21 cellular contexts compared by ENCODE assay signal in genomic region chr11:1561266-1561665, GRCh38. TPM values are rescaled to one million over a fixed set of nuclear protein-coding genes. Genes with fewer than 3 reads are reported as not detected.
DNase-seq lines count a peak whose midpoint lies in the region; ATAC-seq, FAIRE-seq and TF ChIP-seq lines count a peak whose summit lies in the region.
"Had no signal": no experiment of that assay in that cellular context is flagged by ENCODE, and none has a peak within 500 bp of the region (broad histone marks: within the 10 kb centered on the region; RNA-seq: fewer than 3 reads in every experiment).

No MANE protein-coding gene starts in this region.

- FAIRE-seq in H1 (lab: Jason Lieb, UNC), result no peak
- FAIRE-seq: G401.6 had no signal

- no peak overlapping the region for H4K91ac ChIP-seq in H1 (replicated peaks; ENCODE audit: insufficient read length, low read length)

- H3K27me3 ChIP-seq in SK-N-SH (ENCODE audit: insufficient read depth) (no peaks in the 10 kb centered on the region), H1 (replicated peaks in 1 of 4; ENCODE audit: control insufficient read depth in 3 of 4, extremely low read depth in 1 of 4, insufficient read depth in 3 of 4, low read length in 3 of 4) (peaks cover 16 to 33% (median 25%) of the 10 kb centered on the region in 4 experiments), psoas muscle (ENCODE audit: insufficient read depth in 3 of 3, low read length in 2 of 3) (no peaks in the 10 kb centered on the region)

- H2BK20ac ChIP-seq in H1 (ENCODE audit: low read length), result no peak overlapping the region

- H3K9me3 ChIP-seq in SK-N-SH, result no peaks in the 10 kb centered on the region
- H3K9me3 ChIP-seq in H1 (ENCODE audit: insufficient read depth in 2 of 2, low read depth in 1 of 2, low read length in 1 of 2), result no peaks in the 10 kb centered on the region
- H3K9me3 ChIP-seq in psoas muscle, result no peaks in the 10 kb centered on the region

- no peak overlapping the region for H3K56ac ChIP-seq in H1 (replicated peaks; ENCODE audit: insufficient read length, low read depth, low read length)

- H3K36me3 Mint-ChIP-seq in type B pancreatic cell, result no peaks in the 10 kb centered on the region

- H3K4me3 Mint-ChIP-seq in type B pancreatic cell, result no peak overlapping the region

- no peak overlapping the region for H3K14ac ChIP-seq in H1 (ENCODE audit: insufficient read length)

- H3K4ac ChIP-seq in H1 (replicated peaks; ENCODE audit: insufficient read length, low read depth, low read length), result no peak overlapping the region

- H4K20me1 ChIP-seq in SK-N-SH (ENCODE audit: insufficient read depth) (0 out of 2 replicates have a peak, but pooled peaks cover 2% of the 10 kb centered on the region), H1 (replicated peaks in 1 of 2; ENCODE audit: control insufficient read depth in 1 of 2, insufficient read depth in 2 of 2, low read length in 2 of 2) (peaks cover 0 to 21% of the 10 kb centered on the region in 2 experiments)

- H3K4me1 ChIP-seq in SK-N-SH (ENCODE audit: control insufficient read depth in 1 of 2, insufficient read depth in 2 of 2, low read depth in 1 of 2, low read length in 1 of 2), result peaks cover 10 to 12% of the 10 kb centered on the region in 2 experiments; a peak in 2 of 4 replicates
- peaks cover 8 to 46% (median 33%) of the 10 kb centered on the region in 4 experiments for H3K4me1 ChIP-seq in H1 (replicated peaks in 1 of 4; ENCODE audit: control insufficient read depth in 3 of 4, insufficient read depth in 4 of 4, low read length in 3 of 4)
- peaks cover 44% of the 10 kb centered on the region for H3K4me1 ChIP-seq in psoas muscle

- no peak overlapping the region for H4K5ac ChIP-seq in H1 (ENCODE audit: insufficient read length, low read depth, low read length)

- no peak overlapping the region for H2BK5ac ChIP-seq in H1 (ENCODE audit: low read depth, low read length)

- intact Hi-C loops in psoas muscle (cut with DNase I), result no loop called here

- no peak for TF ChIP-seq POLR2A in H1 (IDR thresholded peaks at IDR 0.05; ENCODE audit: control extremely low read depth in 1 of 2, low read depth in 2 of 2, low read length in 2 of 2)

- no peak overlapping the region for H4K8ac ChIP-seq in H1 (ENCODE audit: extremely low read depth, insufficient read depth, low read length)

- TF ChIP-seq CTCF in SK-N-SH (IDR thresholded peaks at IDR 0.05), result no peak
- no peak for TF ChIP-seq CTCF in H1 (IDR thresholded peaks at IDR 0.05; ENCODE audit: control extremely low read depth in 1 of 3, insufficient read depth in 1 of 3, low read depth in 1 of 3, low read length in 3 of 3)
- TF ChIP-seq CTCF in psoas muscle (IDR thresholded peaks at IDR 0.05), result no peak
- TF ChIP-seq CTCF in type B pancreatic cell (conservative IDR thresholded peaks at IDR 0.05), result no peak

- no peaks in the 10 kb centered on the region for H3K79me2 ChIP-seq in SK-N-SH (ENCODE audit: insufficient read depth)
- no peaks in the 10 kb centered on the region for H3K79me2 ChIP-seq in H1 (ENCODE audit: control insufficient read depth in 1 of 2, insufficient read depth in 2 of 2, low read length in 2 of 2)

- no peak overlapping the region for H3K23ac ChIP-seq in H1 (ENCODE audit: insufficient read length)

- H3K27me3 Mint-ChIP-seq in type B pancreatic cell, result no peaks in the 10 kb centered on the region

- H3K9ac ChIP-seq in SK-N-SH (no peak overlapping the region), H1 (replicated peaks in 1 of 4; ENCODE audit: extremely low read depth in 1 of 4, low read depth in 3 of 4, low read length in 3 of 4) (no peak overlapping the region)
- H3K9ac ChIP-seq: KMS-11 had no signal

- no peak overlapping the region for H3K4me2 ChIP-seq in SK-N-SH
- no peak overlapping the region for H3K4me2 ChIP-seq in H1 (ENCODE audit: insufficient read depth in 1 of 2, low read depth in 2 of 2, low read length in 2 of 2)
- H3K4me2 ChIP-seq: KMS-11 had no signal

- no peak overlapping the region for H2BK15ac ChIP-seq in H1 (ENCODE audit: low read length)

- H3K23me2 ChIP-seq in H1 (ENCODE audit: low read depth, low read length), result no peaks in the 10 kb centered on the region

- TF ChIP-seq RAD21 in SK-N-SH (IDR thresholded peaks at IDR 0.05; ENCODE audit: low read length) (no peak), H1 (IDR thresholded peaks at IDR 0.05 in 1 of 2, conservative IDR thresholded peaks at IDR 0.05 in 1 of 2; ENCODE audit: low read depth in 2 of 2, low read length in 2 of 2) (no peak)

- 91% methylated on average over 17 of the region's 17 CpGs for WGBS in SK-N-SH (ENCODE audit: low lambda C conversion rate)
- 93% methylated on average over 15 of the region's 17 CpGs; no CpG with 5 or more reads in 1 of the 2 experiments for WGBS in H1 (ENCODE audit: extremely low coverage in 1 of 2, insufficient coverage in 1 of 2, insufficient read length in 1 of 2, insufficient replicate concordance in 2 of 2, low coverage in 1 of 2, low lambda C conversion rate in 2 of 2, missing lambda C conversion rate in 1 of 2), 2 experiments
- WGBS in psoas muscle, 3 donors, result 91 to 95% (median 93%) methylated on average over 17 of the region's 17 CpGs

- no peak overlapping the region for H2BK120ac ChIP-seq in H1 (replicated peaks; ENCODE audit: low read depth, low read length)

- H2AK5ac ChIP-seq in H1 (ENCODE audit: low read depth, low read length), result 0 out of 2 replicates have a peak overlapping the region, but pooled peaks have one; percentile 13

- no peaks in the 10 kb centered on the region for H3K79me1 ChIP-seq in H1 (ENCODE audit: low read depth, low read length)

- TF ChIP-seq EP300 in SK-N-SH (IDR thresholded peaks at IDR 0.05; ENCODE audit: borderline replicate concordance in 1 of 2, low read depth in 1 of 2, low read length in 1 of 2) (no peak), H1 (IDR thresholded peaks at IDR 0.05; ENCODE audit: borderline replicate concordance in 1 of 2, low read depth in 2 of 2, low read length in 2 of 2) (no peak)

- no peaks in the 10 kb centered on the region for H3F3A ChIP-seq in SK-N-SH (replicated peaks; ENCODE audit: insufficient read depth)

- no peaks in the 10 kb centered on the region for H3K9me3 Mint-ChIP-seq in type B pancreatic cell

- no peaks in the 10 kb centered on the region for H3K4me1 Mint-ChIP-seq in type B pancreatic cell (ENCODE audit: unreplicated experiment)

- DNase-seq in SK-N-SH (peak; percentile 16), H1 (ENCODE audit: low read depth in 1 of 2, low spot score in 2 of 2) (no peak), psoas muscle (peak in 1 of 2 donors; percentile 45), type B pancreatic cell (ENCODE audit: extremely low spot score, unreplicated experiment) (peak; percentile 68), glomerular visceral epithelial cell (ENCODE audit: extremely low spot score) (no peak)
- no peak for DNase-seq in activated CD8-positive, alpha-beta memory T cell treated with anti-CD3 and anti-CD28 coated beads for 24 hours
- DNase-seq: AML-193, DND-41, HCEC 1CT, MV-4-11, NCI-H187, NCI-H226, NCI-H524, NCI-H82, SHP77 treated with DMSO at 0.1 percent for 48 hours had no signal

- H3K4me3 ChIP-seq in SK-N-SH (ENCODE audit: low read depth in 2 of 2, low read length in 1 of 2) (no peak overlapping the region), H1 (ENCODE audit: extremely low read depth in 1 of 4, insufficient read depth in 2 of 4, low read depth in 3 of 4, low read length in 4 of 4) (no peak overlapping the region), psoas muscle (no peak overlapping the region)

- H2AFZ ChIP-seq in SK-N-SH (ENCODE audit: low read depth) (no peak overlapping the region), H1 (ENCODE audit: low read length) (no peak overlapping the region)

- H3K27ac Mint-ChIP-seq in type B pancreatic cell, result no peak overlapping the region

- ATAC-seq in SK-N-SH treated with all-trans-retinoic acid at 6 μM for 48 hours (no peak), psoas muscle (no peak), HG02763 (IDR thresholded peaks at IDR 0.05; ENCODE audit: unreplicated experiment) (no peak)

- CTCF ChIA-PET in SK-N-SH (lab: Yijun Ruan, JAX) (interaction anchor here (1.0 to 5.3 kb wide), 3 partner anchors 14 to 45 kb away, joined by 3 to 52 read pairs (median 4); no protein-coding TSS in a partner anchor), H1 (lab: Charles Lee; ENCODE audit: partially characterized antibody) (interaction anchor here (0.9 to 9.6 kb wide), 4 partner anchors 12 to 15 kb away, joined by 4 to 140 read pairs (median 10); partner anchors contain the start of gene DUSP8)

- no peak overlapping the region for H3K27ac ChIP-seq in SK-N-SH (ENCODE audit: low read depth in 2 of 2, low read length in 1 of 2)
- no peak overlapping the region for H3K27ac ChIP-seq in H1 (ENCODE audit: low read depth, low read length)
- H3K27ac ChIP-seq in psoas muscle, result peak overlapping the region; percentile 89
- H3K27ac ChIP-seq: C4-2B, KMS-11 had no signal

- H3K18ac ChIP-seq in H1 (ENCODE audit: extremely low read depth, low read length), result no peak overlapping the region

- POLR2A ChIA-PET in SK-N-SH (lab: Yijun Ruan, JAX), result no interaction called here
- POLR2A ChIA-PET in H1 (lab: Charles Lee; ENCODE audit: partially characterized antibody), result interaction anchor here (1.6 to 7.0 kb wide), 2 partner anchors 10 to 13 kb away, joined by 3 to 60 read pairs; no protein-coding TSS in a partner anchor

- no peaks in the 10 kb centered on the region for H3K9me2 ChIP-seq in SK-N-SH

- H3K36me3 ChIP-seq in SK-N-SH (replicated peaks in 1 of 2; ENCODE audit: control insufficient read depth in 1 of 2, insufficient read depth in 2 of 2, low read length in 1 of 2) (no peaks in the 10 kb centered on the region), H1 (ENCODE audit: control insufficient read depth in 2 of 4, insufficient read depth in 4 of 4, low read length in 3 of 4) (no peaks in the 10 kb centered on the region; a peak in 1 of 8 replicates), psoas muscle (ENCODE audit: insufficient read depth in 1 of 2, low read depth in 1 of 2) (peaks cover 0 to 46% of the 10 kb centered on the region in 2 donors)

- 0 out of 2 replicates have a peak overlapping the region, but pooled peaks have one; percentile 39 for H2BK12ac ChIP-seq in H1 (ENCODE audit: low read depth, low read length)

RNA-seq across cellular contexts. Expression of gene DUSP8, which starts 10.8 kb away (rescaled TPM):
- polyA plus RNA-seq in SK-N-SH (2012; rRNA removed), result 2.0 and 2.2 TPM in 2 replicates
- polyA plus RNA-seq in SK-N-SH (2012; cell fraction: cytosol; rRNA removed), result 1.1 and 1.6 TPM in 2 replicates
- 3.9 and 5.4 TPM in 2 replicates for polyA plus RNA-seq in SK-N-SH (2012; cell fraction: nucleus; rRNA removed)
- total RNA-seq in H1 (2021; fragmentation: NEBNext Ultra II Directional; extraction: Animal tissue kit (Norgen Biotek cat#: 25700)), result 2.1 and 2.8 TPM in 2 replicates
- 3.6 and 4.1 TPM in 2 replicates for polyA plus RNA-seq in H1 (2011; rRNA removed)
- polyA plus RNA-seq in H1 (2011; cell fraction: cytosol; rRNA removed), result 2.4 TPM
- polyA plus RNA-seq in H1 (2011; cell fraction: nucleus; rRNA removed), result 4.9 TPM
- 2.1 to 5.2 TPM (median 4.3 TPM) in 4 replicates for polyA plus RNA-seq in H1 (2012, experiment 1 of 2)
- 1.3 TPM for polyA plus RNA-seq in H1 (2012, experiment 2 of 2)
- polyA plus RNA-seq in H1 (2013, experiment 1 of 2), result 1.7 TPM
- polyA plus RNA-seq in H1 (2013, experiment 2 of 2), result 2.1 TPM
- polyA minus RNA-seq in H1 (2011; rRNA and poly(A)+ RNA removed), result 0.90 and 5.2 TPM in 2 replicates
- polyA minus RNA-seq in H1 (2011; cell fraction: cytosol; rRNA and poly(A)+ RNA removed), result 2.0 TPM
- 1.7 TPM for polyA minus RNA-seq in H1 (2011; cell fraction: nucleus; rRNA and poly(A)+ RNA removed)
- 10 to 100 TPM in 3 of 4 donors, 1 to 10 TPM in 1; 9.9 to 15.2 (median 14.0) TPM for total RNA-seq in psoas muscle
- 1 to 10 TPM; 1.0 to 4.4 (median 3.5) TPM for polyA plus RNA-seq in psoas muscle
- total RNA-seq in type B pancreatic cell (ENCODE audit: low replicate concordance), result 8.4 and 16.1 TPM in 2 replicates

RNA-seq across cellular contexts. Expression of gene KRTAP5-1, which starts 23.8 kb away (rescaled TPM):
- polyA plus RNA-seq in SK-N-SH (2012; rRNA removed) (not detected in 2 replicates), H1 (2011; rRNA removed) (not detected in 2 replicates), psoas muscle (not detected)
- not detected in 2 replicates for polyA plus RNA-seq in SK-N-SH (2012; cell fraction: cytosol; rRNA removed)
- not detected in 2 replicates for polyA plus RNA-seq in SK-N-SH (2012; cell fraction: nucleus; rRNA removed)
- not detected in 2 replicates for total RNA-seq in H1 (2021; fragmentation: NEBNext Ultra II Directional; extraction: Animal tissue kit (Norgen Biotek cat#: 25700))
- polyA plus RNA-seq in H1 (2011; cell fraction: cytosol; rRNA removed), result not detected
- polyA plus RNA-seq in H1 (2011; cell fraction: nucleus; rRNA removed), result not detected
- polyA plus RNA-seq in H1 (2012, experiment 1 of 2), result 0.27 TPM in 1 of 4 replicates, not detected in the others
- polyA plus RNA-seq in H1 (2012, experiment 2 of 2), result not detected
- not detected for polyA plus RNA-seq in H1 (2013, experiment 1 of 2)
- not detected for polyA plus RNA-seq in H1 (2013, experiment 2 of 2)
- not detected in 2 replicates for polyA minus RNA-seq in H1 (2011; rRNA and poly(A)+ RNA removed)
- not detected for polyA minus RNA-seq in H1 (2011; cell fraction: cytosol; rRNA and poly(A)+ RNA removed)
- not detected for polyA minus RNA-seq in H1 (2011; cell fraction: nucleus; rRNA and poly(A)+ RNA removed)
- total RNA-seq in psoas muscle (not detected), type B pancreatic cell (ENCODE audit: low replicate concordance) (not detected in 2 replicates)
- total RNA-seq: RPMI7951 had no signal

RNA-seq across cellular contexts. Expression of gene KRTAP5-2, which starts 36.8 kb away (rescaled TPM):
- not detected in 2 replicates for polyA plus RNA-seq in SK-N-SH (2012; rRNA removed)
- polyA plus RNA-seq in SK-N-SH (2012; cell fraction: cytosol; rRNA removed), result not detected in 2 replicates
- not detected in 2 replicates for polyA plus RNA-seq in SK-N-SH (2012; cell fraction: nucleus; rRNA removed)
- not detected in 2 replicates for total RNA-seq in H1 (2021; fragmentation: NEBNext Ultra II Directional; extraction: Animal tissue kit (Norgen Biotek cat#: 25700))
- not detected in 2 replicates for polyA plus RNA-seq in H1 (2011; rRNA removed)
- not detected for polyA plus RNA-seq in H1 (2011; cell fraction: cytosol; rRNA removed)
- polyA plus RNA-seq in H1 (2011; cell fraction: nucleus; rRNA removed), result not detected
- polyA plus RNA-seq in H1 (2012, experiment 1 of 2), result 0.25 TPM in 1 of 4 replicates, not detected in the others
- not detected for polyA plus RNA-seq in H1 (2012, experiment 2 of 2)
- not detected for polyA plus RNA-seq in H1 (2013, experiment 1 of 2)
- not detected for polyA plus RNA-seq in H1 (2013, experiment 2 of 2)
- not detected in 2 replicates for polyA minus RNA-seq in H1 (2011; rRNA and poly(A)+ RNA removed)
- not detected for polyA minus RNA-seq in H1 (2011; cell fraction: cytosol; rRNA and poly(A)+ RNA removed)
- polyA minus RNA-seq in H1 (2011; cell fraction: nucleus; rRNA and poly(A)+ RNA removed), result not detected
- not detected for total RNA-seq in psoas muscle
- not detected for polyA plus RNA-seq in psoas muscle
- not detected in 2 replicates for total RNA-seq in type B pancreatic cell (ENCODE audit: low replicate concordance)
- total RNA-seq: RPMI7951 had no signal

RNA-seq across cellular contexts. Expression of gene KRTAP5-3, which starts 47.0 kb away (rescaled TPM):
- polyA plus RNA-seq in SK-N-SH (2012; rRNA removed), result not detected in 2 replicates
- polyA plus RNA-seq in SK-N-SH (2012; cell fraction: cytosol; rRNA removed), result not detected in 2 replicates
- not detected in 2 replicates for polyA plus RNA-seq in SK-N-SH (2012; cell fraction: nucleus; rRNA removed)
- not detected in 2 replicates for total RNA-seq in H1 (2021; fragmentation: NEBNext Ultra II Directional; extraction: Animal tissue kit (Norgen Biotek cat#: 25700))
- not detected in 2 replicates for polyA plus RNA-seq in H1 (2011; rRNA removed)
- not detected for polyA plus RNA-seq in H1 (2011; cell fraction: cytosol; rRNA removed)
- polyA plus RNA-seq in H1 (2011; cell fraction: nucleus; rRNA removed), result not detected
- not detected in 4 replicates for polyA plus RNA-seq in H1 (2012, experiment 1 of 2)
- not detected for polyA plus RNA-seq in H1 (2012, experiment 2 of 2)
- polyA plus RNA-seq in H1 (2013, experiment 1 of 2), result not detected
- polyA plus RNA-seq in H1 (2013, experiment 2 of 2), result not detected
- polyA minus RNA-seq in H1 (2011; rRNA and poly(A)+ RNA removed), result not detected in 2 replicates
- polyA minus RNA-seq in H1 (2011; cell fraction: cytosol; rRNA and poly(A)+ RNA removed), result not detected
- polyA minus RNA-seq in H1 (2011; cell fraction: nucleus; rRNA and poly(A)+ RNA removed), result not detected
- not detected for total RNA-seq in psoas muscle
- not detected for polyA plus RNA-seq in psoas muscle
- total RNA-seq in type B pancreatic cell (ENCODE audit: low replicate concordance), result not detected in 2 replicates
- total RNA-seq: RPMI7951 had no signal

Comparison
In these comparisons a context has a peak if more than half of its experiments do, and no peak if none do; other contexts are left out.
1. DNase-seq: peak in SK-N-SH (single experiment) and type B pancreatic cell (single experiment); none in H1 (0 of 2), glomerular visceral epithelial cell (single experiment) and activated CD8-positive, alpha-beta memory T cell treated with anti-CD3 and anti-CD28 coated beads for 24 hours (single experiment).